In genomic region chr7:141431143-141431479, GRCh38 we compare ENCODE assay signal across 19 cellular contexts.
DNase-seq lines count a peak whose midpoint lies in the region; ATAC-seq, FAIRE-seq and TF ChIP-seq lines count a peak whose summit lies in the region.
"Had no signal": no experiment of that assay in that cellular context is flagged by ENCODE, and none has a peak within 500 bp of the region (broad histone marks: within the 10 kb centered on the region; RNA-seq: fewer than 3 reads in every experiment).

No MANE protein-coding gene starts in this region.

- ATAC-seq in HG03159 (IDR thresholded peaks at IDR 0.05; ENCODE audit: unreplicated experiment) (no peak), GM21737 (IDR thresholded peaks at IDR 0.05; ENCODE audit: unreplicated experiment) (no peak)
- ATAC-seq: CD8-positive, alpha-beta T cell had no signal

- H4K91ac ChIP-seq in H1 (replicated peaks; ENCODE audit: insufficient read length, low read length): peak overlapping the region; percentile 86

- H3K9ac ChIP-seq in H1 (replicated peaks in 1 of 4; ENCODE audit: extremely low read depth in 1 of 4, low read depth in 3 of 4, low read length in 3 of 4): no peak overlapping the region
- H3K9ac ChIP-seq: BLaER1 had no signal

- peak overlapping the region; percentile 71; the same call in 1 of the 2 replicates for H2BK12ac ChIP-seq in H1 (ENCODE audit: low read depth, low read length)

- H4K20me1 ChIP-seq in H1 (replicated peaks in 1 of 2; ENCODE audit: control insufficient read depth in 1 of 2, insufficient read depth in 2 of 2, low read length in 2 of 2): no peaks in the 10 kb centered on the region
- H4K20me1 ChIP-seq: BLaER1 had no signal

- H3K9me3 ChIP-seq in H1 (ENCODE audit: insufficient read depth in 2 of 2, low read depth in 1 of 2, low read length in 1 of 2): 0 out of 4 replicates have a peak, but pooled peaks cover 0 to 4% of the 10 kb centered on the region in 2 experiments

- H3K23me2 ChIP-seq in H1 (ENCODE audit: low read depth, low read length): no peaks in the 10 kb centered on the region

- H3K36me3 ChIP-seq in H1 (ENCODE audit: control insufficient read depth in 2 of 4, insufficient read depth in 4 of 4, low read length in 3 of 4): no peaks in the 10 kb centered on the region
- H3K36me3 ChIP-seq: BLaER1 had no signal

- no peak for TF ChIP-seq EP300 in H1 (IDR thresholded peaks at IDR 0.05; ENCODE audit: borderline replicate concordance in 1 of 2, low read depth in 2 of 2, low read length in 2 of 2)

- no peak overlapping the region for H3K23ac ChIP-seq in H1 (ENCODE audit: insufficient read length)

- no peaks in the 10 kb centered on the region for H3K79me2 ChIP-seq in H1 (ENCODE audit: control insufficient read depth in 1 of 2, insufficient read depth in 2 of 2, low read length in 2 of 2)

- DNase-seq in DMS53 treated with DMSO at 0.1 percent for 48 hours (lab: John Stamatoyannopoulos, UW; ENCODE audit: unreplicated experiment): peak; percentile 52
- no peak for DNase-seq in DMS53 (lab: John Stamatoyannopoulos, UW)
- peak; percentile 31 for DNase-seq in NCI-H748 treated with DMSO at 0.1 percent for 48 hours (lab: John Stamatoyannopoulos, UW)
- DNase-seq in H1 (ENCODE audit: low read depth in 1 of 2, low spot score in 2 of 2): no peak
- peak; percentile 55 for DNase-seq in putamen (ENCODE audit: low spot score)
- DNase-seq in Ammon's horn (ENCODE audit: low spot score): no peak
- DNase-seq: 8988T; CD8-positive, alpha-beta T cell; GF-D8; GOT3; HFFc6; Kasumi-1; MM.1S; PC-9 had no signal

- H3K4me2 ChIP-seq in H1 (ENCODE audit: insufficient read depth in 1 of 2, low read depth in 2 of 2, low read length in 2 of 2): peak overlapping the region; percentile 63 to 96
- H3K4me2 ChIP-seq: BLaER1, PC-9 had no signal

- peak overlapping the region in 1 of 4 experiments; percentile 35; a peak in 1 of 8 replicates for H3K4me3 ChIP-seq in H1 (ENCODE audit: extremely low read depth in 1 of 4, insufficient read depth in 2 of 4, low read depth in 3 of 4, low read length in 4 of 4)
- H3K4me3 ChIP-seq: BLaER1, PC-9 had no signal

- no peak overlapping the region for H3K56ac ChIP-seq in H1 (replicated peaks; ENCODE audit: insufficient read length, low read depth, low read length)

- CTCF ChIA-PET in H1 (lab: Charles Lee; ENCODE audit: partially characterized antibody): interaction anchor here (0.6 to 1.9 kb wide), 5 partner anchors 10 to 325 kb away, joined by 3 to 6 read pairs (median 3); no protein-coding TSS in a partner anchor

- TF ChIP-seq POLR2A in H1 (IDR thresholded peaks at IDR 0.05; ENCODE audit: control extremely low read depth in 1 of 2, low read depth in 2 of 2, low read length in 2 of 2): no peak

- H2AK5ac ChIP-seq in H1 (ENCODE audit: low read depth, low read length): 0 out of 2 replicates have a peak overlapping the region, but pooled peaks have one; percentile 68

- no peak overlapping the region for H4K8ac ChIP-seq in H1 (ENCODE audit: extremely low read depth, insufficient read depth, low read length)

- H4K5ac ChIP-seq in H1 (ENCODE audit: insufficient read length, low read depth, low read length): peak overlapping the region; percentile 37

- no peak overlapping the region for H2AFZ ChIP-seq in H1 (ENCODE audit: low read length)
- H2AFZ ChIP-seq: PC-9 had no signal

- no peaks in the 10 kb centered on the region for H3K79me1 ChIP-seq in H1 (ENCODE audit: low read depth, low read length)

- H3K4me1 ChIP-seq in H1 (replicated peaks in 1 of 4; ENCODE audit: control insufficient read depth in 3 of 4, insufficient read depth in 4 of 4, low read length in 3 of 4): peaks cover 9 to 31% (median 21%) of the 10 kb centered on the region in 4 experiments

- H3K27ac ChIP-seq in H1 (ENCODE audit: low read depth, low read length): no peak overlapping the region
- H3K27ac ChIP-seq: BLaER1, PC-9 had no signal

- no peaks in the 10 kb centered on the region for H3K27me3 ChIP-seq in H1 (replicated peaks in 1 of 4; ENCODE audit: control insufficient read depth in 3 of 4, extremely low read depth in 1 of 4, insufficient read depth in 3 of 4, low read length in 3 of 4)
- H3K27me3 ChIP-seq: BLaER1 had no signal

- peak overlapping the region; percentile 91; the same call in 1 of the 2 replicates for H2BK5ac ChIP-seq in H1 (ENCODE audit: low read depth, low read length)

- H3K4ac ChIP-seq in H1 (replicated peaks; ENCODE audit: insufficient read length, low read depth, low read length): no peak overlapping the region

- TF ChIP-seq CTCF in H1 (IDR thresholded peaks at IDR 0.05; ENCODE audit: control extremely low read depth in 1 of 3, insufficient read depth in 1 of 3, low read depth in 1 of 3, low read length in 3 of 3): no peak

- peak overlapping the region; percentile 51; the same call in 1 of the 2 replicates for H3K18ac ChIP-seq in H1 (ENCODE audit: extremely low read depth, low read length)

- no peak for FAIRE-seq in H1 (lab: Jason Lieb, UNC)
- FAIRE-seq: GM12891, GM18507 had no signal

- no peak overlapping the region for H2BK15ac ChIP-seq in H1 (ENCODE audit: low read length)

- H3K14ac ChIP-seq in H1 (ENCODE audit: insufficient read length): no peak overlapping the region

- H2BK20ac ChIP-seq in H1 (ENCODE audit: low read length): peak overlapping the region; percentile 19; the same call in 1 of the 2 replicates

- POLR2A ChIA-PET in H1 (lab: Charles Lee; ENCODE audit: partially characterized antibody): interaction anchor here (1.0 to 1.6 kb wide), 4 partner anchors 9 to 98 kb away, joined by 3 to 7 read pairs (median 4); no protein-coding TSS in a partner anchor

- 9% methylated on average over 2 of the region's 2 CpGs; no CpG with 5 or more reads in 1 of the 2 experiments for WGBS in H1 (ENCODE audit: extremely low coverage in 1 of 2, insufficient coverage in 1 of 2, insufficient read length in 1 of 2, insufficient replicate concordance in 2 of 2, low coverage in 1 of 2, low lambda C conversion rate in 2 of 2, missing lambda C conversion rate in 1 of 2), 2 experiments

- no peak overlapping the region for H2BK120ac ChIP-seq in H1 (replicated peaks; ENCODE audit: low read depth, low read length)

- no peak for TF ChIP-seq RAD21 in H1 (IDR thresholded peaks at IDR 0.05 in 1 of 2, conservative IDR thresholded peaks at IDR 0.05 in 1 of 2; ENCODE audit: low read depth in 2 of 2, low read length in 2 of 2)

TF ChIP-seq in H1, 55 proteins besides CTCF, POLR2A, EP300 and RAD21:
- TF ChIP-seq BRCA1 (IDR thresholded peaks at IDR 0.05; ENCODE audit: low read depth, low read length) (no peak), SAP30 (IDR thresholded peaks at IDR 0.05; ENCODE audit: insufficient read depth, insufficient replicate concordance, low read length) (peak; percentile 8)

Comparison
In these comparisons a context has a peak if more than half of its experiments do, and no peak if none do; other contexts are left out.
1. DNase-seq: peak in DMS53 treated with DMSO at 0.1 percent for 48 hours (single experiment), NCI-H748 treated with DMSO at 0.1 percent for 48 hours (single experiment) and putamen (single experiment); none in DMS53 (single experiment), H1 (0 of 2) and Ammon's horn (single experiment).